ENCODE assay signal across 1 cellular context in the genomic region with DNA sequence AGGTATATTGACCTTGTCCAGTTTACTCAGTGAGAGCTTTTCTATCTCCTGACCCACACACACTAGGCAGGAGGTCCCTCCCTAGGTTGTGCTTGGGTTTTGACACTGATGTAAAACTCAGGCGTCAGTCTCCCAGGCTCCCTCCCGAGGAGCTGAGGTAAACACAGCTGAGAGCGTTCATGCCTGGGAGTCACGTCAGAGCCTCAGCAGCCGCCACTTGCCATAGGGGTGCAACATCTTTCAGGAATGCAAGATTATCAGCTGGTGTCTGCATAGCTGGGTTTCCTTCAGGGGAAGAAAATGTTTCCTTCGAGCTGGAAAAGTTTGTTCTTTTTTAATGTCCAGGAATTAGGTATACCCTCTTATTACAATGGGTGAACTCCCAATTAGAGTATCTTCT.
TF ChIP-seq lines count a peak whose summit lies in the region.

No MANE protein-coding gene starts in this region.

TF ChIP-seq in HepG2, 621 proteins besides CTCF, POLR2A, EP300 and RAD21 (continued from another document):
- TF ChIP-seq DBP (CRISPR knock-in tag; IDR thresholded peaks at IDR 0.05; ENCODE audit: not compliant biosample characterization) (no peak), MIER3 (CRISPR knock-in tag; IDR thresholded peaks at IDR 0.05; ENCODE audit: borderline replicate concordance) (no peak), GATA4 (IDR thresholded peaks at IDR 0.05; ENCODE audit: borderline replicate concordance, low read depth) (no peak), REXO4 (CRISPR knock-in tag; IDR thresholded peaks at IDR 0.05; ENCODE audit: borderline replicate concordance) (no peak), MIER2 (CRISPR knock-in tag; IDR thresholded peaks at IDR 0.05) (no peak), EZH2 (conservative IDR thresholded peaks at IDR 0.05; ENCODE audit: low read depth, low read length) (no peak), FLYWCH1 (CRISPR knock-in tag; IDR thresholded peaks at IDR 0.05) (no peak), SYNCRIP (IDR thresholded peaks at IDR 0.05; ENCODE audit: insufficient read depth, low read depth, low read length) (no peak), ZNF775 (CRISPR knock-in tag; IDR thresholded peaks at IDR 0.05; ENCODE audit: borderline replicate concordance) (no peak), ZBTB42 (CRISPR knock-in tag; IDR thresholded peaks at IDR 0.05) (no peak), RBAK (CRISPR knock-in tag; IDR thresholded peaks at IDR 0.05) (no peak), PAF1 (CRISPR knock-in tag; IDR thresholded peaks at IDR 0.05) (no peak)
- TF ChIP-seq, protein P1, sequence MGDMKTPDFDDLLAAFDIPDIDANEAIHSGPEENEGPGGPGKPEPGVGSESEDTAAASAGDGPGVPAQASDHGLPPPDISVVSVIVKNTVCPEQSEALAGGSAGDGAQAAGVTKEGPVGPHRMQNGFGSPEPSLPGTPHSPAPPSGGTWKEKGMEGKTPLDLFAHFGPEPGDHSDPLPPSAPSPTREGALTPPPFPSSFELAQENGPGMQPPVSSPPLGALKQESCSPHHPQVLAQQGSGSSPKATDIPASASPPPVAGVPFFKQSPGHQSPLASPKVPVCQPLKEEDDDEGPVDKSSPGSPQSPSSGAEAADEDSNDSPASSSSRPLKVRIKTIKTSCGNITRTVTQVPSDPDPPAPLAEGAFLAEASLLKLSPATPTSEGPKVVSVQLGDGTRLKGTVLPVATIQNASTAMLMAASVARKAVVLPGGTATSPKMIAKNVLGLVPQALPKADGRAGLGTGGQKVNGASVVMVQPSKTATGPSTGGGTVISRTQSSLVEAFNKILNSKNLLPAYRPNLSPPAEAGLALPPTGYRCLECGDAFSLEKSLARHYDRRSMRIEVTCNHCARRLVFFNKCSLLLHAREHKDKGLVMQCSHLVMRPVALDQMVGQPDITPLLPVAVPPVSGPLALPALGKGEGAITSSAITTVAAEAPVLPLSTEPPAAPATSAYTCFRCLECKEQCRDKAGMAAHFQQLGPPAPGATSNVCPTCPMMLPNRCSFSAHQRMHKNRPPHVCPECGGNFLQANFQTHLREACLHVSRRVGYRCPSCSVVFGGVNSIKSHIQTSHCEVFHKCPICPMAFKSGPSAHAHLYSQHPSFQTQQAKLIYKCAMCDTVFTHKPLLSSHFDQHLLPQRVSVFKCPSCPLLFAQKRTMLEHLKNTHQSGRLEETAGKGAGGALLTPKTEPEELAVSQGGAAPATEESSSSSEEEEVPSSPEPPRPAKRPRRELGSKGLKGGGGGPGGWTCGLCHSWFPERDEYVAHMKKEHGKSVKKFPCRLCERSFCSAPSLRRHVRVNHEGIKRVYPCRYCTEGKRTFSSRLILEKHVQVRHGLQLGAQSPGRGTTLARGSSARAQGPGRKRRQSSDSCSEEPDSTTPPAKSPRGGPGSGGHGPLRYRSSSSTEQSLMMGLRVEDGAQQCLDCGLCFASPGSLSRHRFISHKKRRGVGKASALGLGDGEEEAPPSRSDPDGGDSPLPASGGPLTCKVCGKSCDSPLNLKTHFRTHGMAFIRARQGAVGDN (CRISPR knock-in tag; IDR thresholded peaks at IDR 0.05), result peak; percentile 16; the same call in 1 of the 2 replicates
- TF ChIP-seq, protein P2, sequence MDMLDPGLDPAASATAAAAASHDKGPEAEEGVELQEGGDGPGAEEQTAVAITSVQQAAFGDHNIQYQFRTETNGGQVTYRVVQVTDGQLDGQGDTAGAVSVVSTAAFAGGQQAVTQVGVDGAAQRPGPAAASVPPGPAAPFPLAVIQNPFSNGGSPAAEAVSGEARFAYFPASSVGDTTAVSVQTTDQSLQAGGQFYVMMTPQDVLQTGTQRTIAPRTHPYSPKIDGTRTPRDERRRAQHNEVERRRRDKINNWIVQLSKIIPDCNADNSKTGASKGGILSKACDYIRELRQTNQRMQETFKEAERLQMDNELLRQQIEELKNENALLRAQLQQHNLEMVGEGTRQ (IDR thresholded peaks at IDR 0.05; ENCODE audit: low read depth, low read length), result no peak
- TF ChIP-seq, protein P2 (CRISPR knock-in tag; IDR thresholded peaks at IDR 0.05; ENCODE audit: borderline replicate concordance), result no peak
- TF ChIP-seq, protein P3, sequence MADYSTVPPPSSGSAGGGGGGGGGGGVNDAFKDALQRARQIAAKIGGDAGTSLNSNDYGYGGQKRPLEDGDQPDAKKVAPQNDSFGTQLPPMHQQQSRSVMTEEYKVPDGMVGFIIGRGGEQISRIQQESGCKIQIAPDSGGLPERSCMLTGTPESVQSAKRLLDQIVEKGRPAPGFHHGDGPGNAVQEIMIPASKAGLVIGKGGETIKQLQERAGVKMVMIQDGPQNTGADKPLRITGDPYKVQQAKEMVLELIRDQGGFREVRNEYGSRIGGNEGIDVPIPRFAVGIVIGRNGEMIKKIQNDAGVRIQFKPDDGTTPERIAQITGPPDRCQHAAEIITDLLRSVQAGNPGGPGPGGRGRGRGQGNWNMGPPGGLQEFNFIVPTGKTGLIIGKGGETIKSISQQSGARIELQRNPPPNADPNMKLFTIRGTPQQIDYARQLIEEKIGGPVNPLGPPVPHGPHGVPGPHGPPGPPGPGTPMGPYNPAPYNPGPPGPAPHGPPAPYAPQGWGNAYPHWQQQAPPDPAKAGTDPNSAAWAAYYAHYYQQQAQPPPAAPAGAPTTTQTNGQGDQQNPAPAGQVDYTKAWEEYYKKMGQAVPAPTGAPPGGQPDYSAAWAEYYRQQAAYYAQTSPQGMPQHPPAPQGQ (CRISPR knock-in tag; IDR thresholded peaks at IDR 0.05; ENCODE audit: borderline replicate concordance), result no peak
- TF ChIP-seq, protein P4, sequence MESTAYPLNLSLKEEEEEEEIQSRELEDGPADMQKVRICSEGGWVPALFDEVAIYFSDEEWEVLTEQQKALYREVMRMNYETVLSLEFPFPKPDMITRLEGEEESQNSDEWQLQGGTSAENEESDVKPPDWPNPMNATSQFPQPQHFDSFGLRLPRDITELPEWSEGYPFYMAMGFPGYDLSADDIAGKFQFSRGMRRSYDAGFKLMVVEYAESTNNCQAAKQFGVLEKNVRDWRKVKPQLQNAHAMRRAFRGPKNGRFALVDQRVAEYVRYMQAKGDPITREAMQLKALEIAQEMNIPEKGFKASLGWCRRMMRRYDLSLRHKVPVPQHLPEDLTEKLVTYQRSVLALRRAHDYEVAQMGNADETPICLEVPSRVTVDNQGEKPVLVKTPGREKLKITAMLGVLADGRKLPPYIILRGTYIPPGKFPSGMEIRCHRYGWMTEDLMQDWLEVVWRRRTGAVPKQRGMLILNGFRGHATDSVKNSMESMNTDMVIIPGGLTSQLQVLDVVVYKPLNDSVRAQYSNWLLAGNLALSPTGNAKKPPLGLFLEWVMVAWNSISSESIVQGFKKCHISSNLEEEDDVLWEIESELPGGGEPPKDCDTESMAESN (CRISPR knock-in tag; conservative IDR thresholded peaks at IDR 0.05), result no peak
